Comparison of ENCODE assay signal across 9 cellular contexts in the genomic region with DNA sequence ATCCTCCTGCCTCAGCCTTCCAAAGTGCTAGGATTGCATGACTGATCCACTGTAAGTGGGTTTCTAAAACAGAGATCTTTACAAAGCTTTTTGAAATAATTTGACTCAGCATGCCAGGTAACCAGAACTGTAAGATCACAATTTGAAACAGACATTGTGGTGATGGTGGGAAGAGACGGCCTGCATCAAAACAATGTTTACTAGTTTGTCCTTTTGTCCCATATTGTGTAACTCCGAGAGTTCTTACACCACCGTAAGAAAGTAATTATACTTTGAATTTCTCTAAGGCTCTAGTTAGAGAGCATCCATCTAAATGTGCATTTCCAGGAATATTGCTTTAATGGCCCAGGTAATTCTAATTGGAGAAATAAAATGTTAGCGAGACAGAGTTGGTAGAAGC. TPM values are rescaled to one million over a fixed set of nuclear protein-coding genes. Genes with fewer than 3 reads are reported as not detected.
A peak's percentile ranks its signal among the peaks of the same experiment; 100 is the strongest.
DNase-seq lines count a peak whose midpoint lies in the region; TF ChIP-seq lines count a peak whose summit lies in the region.
"Had no signal": no experiment of that assay in that cellular context is flagged by ENCODE, and none has a peak within 500 bp of the region (broad histone marks: within the 10 kb centered on the region; RNA-seq: fewer than 3 reads in every experiment).

No MANE protein-coding gene starts in this region.

- H4K20me1 ChIP-seq in OCI-LY3 (ENCODE audit: insufficient read depth, low read length) (peaks cover 21% of the 10 kb centered on the region), osteoblast (ENCODE audit: insufficient read depth, low read length) (no peaks in the 10 kb centered on the region)

- H3K27me3 ChIP-seq in AG04450 (ENCODE audit: control insufficient read depth, insufficient read depth, low read length) (peaks cover 2% of the 10 kb centered on the region), OCI-LY3 (ENCODE audit: low read depth, low read length) (no peaks in the 10 kb centered on the region), osteoblast (ENCODE audit: insufficient read depth, low read length) (no peaks in the 10 kb centered on the region)

- H3K36me3 ChIP-seq in OCI-LY3 (replicated peaks; ENCODE audit: low read depth, low read length) (peaks cover 7% of the 10 kb centered on the region), osteoblast (ENCODE audit: insufficient read depth, low read length) (no peaks in the 10 kb centered on the region)

- CTCF ChIA-PET in AG04450 (lab: Charles Lee), result interaction anchor here (1.4 to 1.5 kb wide), 2 partner anchors 274 to 496 kb away, joined by 4 to 5 read pairs; no protein-coding TSS in a partner anchor

- peak overlapping the region; percentile 81 for H3K9ac ChIP-seq in OCI-LY3 (ENCODE audit: low read length)

- H2AFZ ChIP-seq in OCI-LY3 (ENCODE audit: low read depth, low read length) (peak overlapping the region; percentile 17), osteoblast (ENCODE audit: low read length) (peak overlapping the region; percentile 90)

- no peaks in the 10 kb centered on the region for H3K9me3 ChIP-seq in AG04450 (ENCODE audit: control insufficient read depth, insufficient read depth, low read length)
- no peaks in the 10 kb centered on the region for H3K9me3 ChIP-seq in OCI-LY3 (ENCODE audit: insufficient read depth, low read length)
- H3K9me3 ChIP-seq in osteoblast (ENCODE audit: low read depth, low read length), result no peaks in the 10 kb centered on the region

- DNase-seq in AG04450 (ENCODE audit: low read depth, low spot score), result no peak
- DNase-seq in epithelial cell of prostate (ENCODE audit: low read depth, low spot score), result no peak
- DNase-seq in osteoblast (ENCODE audit: insufficient read length, low spot score, missing footprints), result no peak
- DNase-seq in dermis blood vessel endothelial cell, result no peak
- no peak for DNase-seq in activated gamma-delta T cell (lab: John Stamatoyannopoulos, UW)
- DNase-seq in stimulated activated CD4-positive, alpha-beta T cell treated with anti-CD3 and anti-CD28 coated beads, Interleukin-2, amount 100 ng/mL, for 24 hours, result no peak
- DNase-seq in anterior cingulate cortex (lab: John Stamatoyannopoulos, UW), result no peak
- DNase-seq: CD8-positive, alpha-beta memory T cell had no signal

- H3K4me3 ChIP-seq in AG04450 (ENCODE audit: low read depth, low read length), result peak overlapping the region; percentile 57
- peak overlapping the region; percentile 81 for H3K4me3 ChIP-seq in OCI-LY3 (ENCODE audit: low read length)
- peak overlapping the region; percentile 80 for H3K4me3 ChIP-seq in osteoblast (ENCODE audit: insufficient read depth, low read length)

- POLR2A ChIA-PET in AG04450 (lab: Yijun Ruan, JAX), result interaction anchor here (1.3 kb wide), 1 partner anchor 288 kb away, joined by 3 read pairs; no protein-coding TSS in a partner anchor

- no peak overlapping the region for H3K27ac ChIP-seq in AG04450 (ENCODE audit: low read depth, low read length)
- peak overlapping the region; percentile 97 for H3K27ac ChIP-seq in OCI-LY3 (ENCODE audit: low read length)
- H3K27ac ChIP-seq in epithelial cell of prostate, result peak overlapping the region; percentile 62
- H3K27ac ChIP-seq in osteoblast (ENCODE audit: low read depth, low read length), result no peak overlapping the region

- H3K79me2 ChIP-seq in OCI-LY3 (ENCODE audit: low read length) (peaks cover 41% of the 10 kb centered on the region), osteoblast (ENCODE audit: insufficient read depth, low read length) (no peaks in the 10 kb centered on the region)

- H3K4me2 ChIP-seq in OCI-LY3 (ENCODE audit: low read length) (peak overlapping the region; percentile 97), osteoblast (ENCODE audit: insufficient read depth, low read length) (peak overlapping the region; percentile 86)

- peaks cover 45% of the 10 kb centered on the region for H3K4me1 ChIP-seq in OCI-LY3 (ENCODE audit: low read length)
- peaks cover 9% of the 10 kb centered on the region for H3K4me1 ChIP-seq in osteoblast (ENCODE audit: insufficient read depth, low read length)

- TF ChIP-seq CTCF in AG04450 (IDR thresholded peaks at IDR 0.05; ENCODE audit: low read depth, low read length), result no peak
- no peak for TF ChIP-seq CTCF in OCI-LY3 (IDR thresholded peaks at IDR 0.05; ENCODE audit: low read depth, low read length)
- TF ChIP-seq CTCF in osteoblast (IDR thresholded peaks at IDR 0.05; ENCODE audit: extremely low read depth, low read depth, low read length), result no peak

RNA-seq across cellular contexts. Expression of a gene that starts 0.6 kb away (rescaled TPM):
- 14.1 and 16.8 TPM in 2 replicates for polyA plus RNA-seq in AG04450 (2011; rRNA removed)
- polyA minus RNA-seq in AG04450 (2011; rRNA and poly(A)+ RNA removed), result 21.2 and 21.4 TPM in 2 replicates
- total RNA-seq in osteoblast, result 52.5 and 81.3 TPM in 2 replicates
- 37.9 and 54.8 TPM in 2 replicates for total RNA-seq in dermis blood vessel endothelial cell
- total RNA-seq: CD8-positive, alpha-beta memory T cell had no signal
- polyA plus RNA-seq: CD8-positive, alpha-beta memory T cell had no signal

Comparison
In these comparisons a context has a peak if more than half of its experiments do, and no peak if none do; other contexts are left out.
1. H3K27ac ChIP-seq: peak in OCI-LY3 (single experiment) and epithelial cell of prostate (single experiment); none in AG04450 (single experiment) and osteoblast (single experiment).
2. Peak in every context shown above with its lines, with median percentiles within 50 percentile points of each other: H3K4me3 ChIP-seq.